8 cellular contexts compared by ENCODE assay signal in the genomic region with DNA sequence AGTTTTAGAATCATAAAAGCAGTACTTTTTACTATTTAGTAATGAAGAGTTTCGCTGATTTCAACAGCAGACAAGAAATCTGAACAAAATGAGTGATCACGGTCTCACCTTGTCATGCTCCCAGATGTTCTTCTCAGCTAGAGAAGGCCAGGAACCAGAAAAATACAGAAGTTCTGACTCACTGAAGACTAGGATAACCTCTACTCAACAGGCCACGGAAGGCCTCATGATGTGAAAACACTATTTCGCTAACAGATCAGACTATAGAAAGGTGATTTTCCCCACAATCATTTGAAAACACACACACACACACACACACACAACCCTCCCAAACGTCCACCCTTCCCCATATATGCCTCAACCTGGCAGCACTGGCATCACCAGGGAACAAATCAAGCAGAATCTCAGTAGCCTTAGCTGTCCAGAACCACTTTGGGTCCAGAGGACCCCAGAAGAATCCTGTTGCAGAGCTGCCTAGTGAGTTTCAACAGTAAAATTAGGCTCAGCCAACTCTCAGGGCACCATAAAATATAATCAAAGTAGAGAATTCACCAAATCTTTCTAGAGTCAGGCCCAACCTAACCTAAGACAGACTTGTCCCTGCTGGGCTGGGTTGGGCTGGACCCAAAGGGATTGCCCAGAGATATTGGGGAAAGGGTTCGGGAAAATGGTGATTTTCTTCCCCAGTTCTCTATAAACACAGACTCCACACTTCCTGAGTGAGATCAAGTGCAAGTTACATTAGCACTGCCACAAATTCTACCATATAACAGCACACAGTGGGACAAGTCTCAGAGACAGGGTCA. TPM values are rescaled to one million over a fixed set of nuclear protein-coding genes. Genes with fewer than 3 reads are reported as not detected.
DNase-seq lines count a peak whose midpoint lies in the region; ATAC-seq and TF ChIP-seq lines count a peak whose summit lies in the region.

No MANE protein-coding gene starts in this region.

- peaks cover 5% of the 10 kb centered on the region for H3F3A ChIP-seq in GM23248 (ENCODE audit: insufficient read depth)

- WGBS in GM23248 (ENCODE audit: low coverage in 1 of 2, low lambda C conversion rate in 2 of 2, missing lambda C conversion rate in 2 of 2), 2 experiments, result 79 to 83% methylated on average over 6 of the region's 6 CpGs
- 71 to 96% methylated on average over 6 of the region's 6 CpGs for WGBS in gastroesophageal sphincter (ENCODE audit: low coverage in 1 of 2), 2 donors

- H3K4me3 ChIP-seq in GM23248 (no peak overlapping the region), NB4 (ENCODE audit: low read depth, low read length) (no peak overlapping the region), fibroblast of the aortic adventitia (ENCODE audit: low read depth, low read length) (no peak overlapping the region), gastroesophageal sphincter (no peak overlapping the region)

- peak overlapping the region; percentile 57; the same call in 1 of the 2 replicates for H3K9ac ChIP-seq in GM23248

- ATAC-seq in GM18499 (IDR thresholded peaks at IDR 0.05; ENCODE audit: insufficient read depth, unreplicated experiment) (peak; percentile 55), gastroesophageal sphincter (no peak)

- no peaks in the 10 kb centered on the region for H3K36me3 ChIP-seq in GM23248 (ENCODE audit: low read depth)
- no peaks in the 10 kb centered on the region for H3K36me3 ChIP-seq in gastroesophageal sphincter

- TF ChIP-seq CTCF in NB4 (IDR thresholded peaks at IDR 0.05; ENCODE audit: low read depth, low read length), result no peak
- no peak for TF ChIP-seq CTCF in fibroblast of the aortic adventitia (IDR thresholded peaks at IDR 0.05; ENCODE audit: insufficient read depth, low read length)
- no peak for TF ChIP-seq CTCF in gastroesophageal sphincter (IDR thresholded peaks at IDR 0.05)

- peak; percentile 59 for DNase-seq in GM23248
- DNase-seq in NB4 (ENCODE audit: low read depth), result peak; percentile 44
- DNase-seq in fibroblast of the aortic adventitia (ENCODE audit: low read depth), result peak; percentile 49
- DNase-seq in putamen (ENCODE audit: low spot score), result no peak
- DNase-seq in DMS 273 (lab: John Stamatoyannopoulos, UW; ENCODE audit: unreplicated experiment), result no peak
- no peak for DNase-seq in iPS-NIHi11 (ENCODE audit: low spot score)

- H3K79me2 ChIP-seq in GM23248 (ENCODE audit: insufficient read depth), result peaks cover 90% of the 10 kb centered on the region

- peaks cover 5% of the 10 kb centered on the region; the same call in 1 of the 2 replicates for H4K20me1 ChIP-seq in GM23248 (ENCODE audit: insufficient read depth)

- peak overlapping the region; percentile 49; the same call in 1 of the 2 replicates for H3K27ac ChIP-seq in GM23248
- H3K27ac ChIP-seq in gastroesophageal sphincter, result peak overlapping the region in 2 of 4 donors; percentile 57 to 81

- no peaks in the 10 kb centered on the region for H3K27me3 ChIP-seq in GM23248 (replicated peaks; ENCODE audit: insufficient read depth)
- H3K27me3 ChIP-seq in gastroesophageal sphincter, result no peaks in the 10 kb centered on the region

- in situ Hi-C loops in GM23248 (cut with MboI), result no loop called here

- TF ChIP-seq EP300 in gastroesophageal sphincter (IDR thresholded peaks at IDR 0.05), result no peak

- H2AFZ ChIP-seq in GM23248, result no peak overlapping the region

- H3K9me3 ChIP-seq in GM23248 (ENCODE audit: low read depth) (no peaks in the 10 kb centered on the region), gastroesophageal sphincter (no peaks in the 10 kb centered on the region)

- peak overlapping the region; percentile 79 for H3K4me2 ChIP-seq in GM23248 (ENCODE audit: unreplicated experiment)

- H3K4me1 ChIP-seq in GM23248 (ENCODE audit: insufficient read depth) (peaks cover 30% of the 10 kb centered on the region), gastroesophageal sphincter (peaks cover 0 to 67% (median 8%) of the 10 kb centered on the region in 3 donors)

- no peak for TF ChIP-seq POLR2A in NB4 (IDR thresholded peaks at IDR 0.05; ENCODE audit: extremely low read depth, insufficient read length)
- TF ChIP-seq POLR2A in gastroesophageal sphincter (IDR thresholded peaks at IDR 0.05), result no peak

- no peaks in the 10 kb centered on the region for H3K9me2 ChIP-seq in GM23248 (ENCODE audit: insufficient read depth)

RNA-seq across cellular contexts. Expression of a gene that starts 7.9 kb away (rescaled TPM):
- 23.0 and 32.9 TPM in 2 replicates for total RNA-seq in GM23248 (2014; rRNA removed; shearing (Covaris generic))
- polyA plus RNA-seq in GM23248 (2016; fragmentation: Nextera tagmentation; extraction: Ambion mirVana), result 17.5 and 18.5 TPM in 2 replicates
- 11.0 and 27.9 TPM in 2 replicates for total RNA-seq in fibroblast of the aortic adventitia (ENCODE audit: low replicate concordance)
- 10 to 100 TPM; 17.8 to 39.2 (median 25.8) TPM for total RNA-seq in gastroesophageal sphincter

RNA-seq across cellular contexts. Expression of a gene that starts 28.1 kb away (rescaled TPM):
- 0.32 TPM in 1 of 2 replicates, not detected in the other for total RNA-seq in GM23248 (2014; rRNA removed; shearing (Covaris generic))
- not detected in 2 replicates for polyA plus RNA-seq in GM23248 (2016; fragmentation: Nextera tagmentation; extraction: Ambion mirVana)
- 0.45 and 0.65 TPM in 2 replicates for total RNA-seq in fibroblast of the aortic adventitia (ENCODE audit: low replicate concordance)
- total RNA-seq in gastroesophageal sphincter, result 1 to 10 TPM in 2 of 4 donors, under 1 TPM in 1, not detected in 1; 0.77 to 2.3 (median 2.0) TPM

Comparison
In these comparisons a context has a peak if more than half of its experiments do, and no peak if none do; other contexts are left out.
1. DNase-seq: peak in GM23248 (single experiment), NB4 (single experiment) and fibroblast of the aortic adventitia (single experiment); none in putamen (single experiment), DMS 273 (single experiment) and iPS-NIHi11 (single experiment).